In the genomic region with DNA sequence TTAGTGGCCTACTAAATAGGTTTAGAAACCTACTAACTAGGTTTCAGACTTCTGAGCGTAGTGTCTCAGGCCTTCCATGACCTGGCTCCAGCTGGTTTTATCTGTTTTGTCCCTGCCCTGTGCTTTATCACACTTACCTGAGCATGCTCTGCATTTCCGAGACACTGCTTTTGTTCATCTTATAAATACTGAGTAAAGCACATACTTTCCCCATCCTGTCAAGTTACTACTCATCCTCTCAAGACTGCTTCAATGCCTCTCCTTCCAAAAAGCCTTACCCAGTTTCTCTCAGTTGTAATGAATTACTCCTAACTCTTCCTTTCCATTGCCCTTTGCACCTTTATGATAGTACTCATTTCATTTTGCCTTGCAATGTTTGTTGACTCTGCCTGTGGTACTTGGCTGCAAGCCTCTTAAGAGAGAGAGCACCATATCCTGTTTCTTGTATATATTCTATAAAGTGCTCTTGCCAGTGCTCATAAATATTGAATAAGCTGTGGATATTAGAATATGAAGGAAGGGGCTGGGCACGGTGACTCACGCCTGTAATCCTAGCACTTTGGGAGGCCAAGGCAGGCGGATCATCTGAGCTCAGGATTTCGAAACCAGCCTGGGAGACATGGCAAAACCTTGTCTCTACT, we compare ENCODE assay signal across 8 cellular contexts. TPM values are rescaled to one million over a fixed set of nuclear protein-coding genes. Genes with fewer than 3 reads are reported as not detected.
A peak's percentile ranks its signal among the peaks of the same experiment; 100 is the strongest.
DNase-seq lines count a peak whose midpoint lies in the region; ATAC-seq and TF ChIP-seq lines count a peak whose summit lies in the region.

No MANE protein-coding gene starts in this region.

- no peaks in the 10 kb centered on the region for H3K9me2 ChIP-seq in GM23248 (ENCODE audit: insufficient read depth)

- intact Hi-C loops in ovary (cut with DNase I): no loop called here

- no peak for TF ChIP-seq EP300 in ovary (IDR thresholded peaks at IDR 0.05)

- no peak for ATAC-seq in HG03342 (IDR thresholded peaks at IDR 0.05; ENCODE audit: unreplicated experiment)

- no peak for TF ChIP-seq POLR2A in ovary (IDR thresholded peaks at IDR 0.05)

- no peak overlapping the region for H3K4me3 ChIP-seq in GM23248
- H3K4me3 ChIP-seq in epithelial cell of esophagus (ENCODE audit: low read length): no peak overlapping the region
- no peak overlapping the region for H3K4me3 ChIP-seq in ovary

- H3K79me2 ChIP-seq in GM23248 (ENCODE audit: insufficient read depth): peaks cover 86% of the 10 kb centered on the region

- 0 out of 2 replicates have a peak, but pooled peaks cover 5% of the 10 kb centered on the region for H3K36me3 ChIP-seq in GM23248 (ENCODE audit: low read depth)
- H3K36me3 ChIP-seq in ovary: no peaks in the 10 kb centered on the region

- H3K4me1 ChIP-seq in GM23248 (ENCODE audit: insufficient read depth): peaks cover 29% of the 10 kb centered on the region
- no peaks in the 10 kb centered on the region for H3K4me1 ChIP-seq in ovary (ENCODE audit: insufficient read depth)

- H3F3A ChIP-seq in GM23248 (ENCODE audit: insufficient read depth): peaks cover 28% of the 10 kb centered on the region

- H4K20me1 ChIP-seq in GM23248 (ENCODE audit: insufficient read depth): no peaks in the 10 kb centered on the region

- 50 to 58% methylated on average over 6 of the region's 6 CpGs for WGBS in GM23248 (ENCODE audit: low coverage in 1 of 2, low lambda C conversion rate in 2 of 2, missing lambda C conversion rate in 2 of 2), 2 experiments
- WGBS in ovary, 3 donors: 89 to 96% (median 96%) methylated on average over 6 of the region's 6 CpGs

- no peak overlapping the region for H3K9ac ChIP-seq in GM23248

- H3K27me3 ChIP-seq in GM23248 (replicated peaks; ENCODE audit: insufficient read depth) (no peaks in the 10 kb centered on the region), ovary (no peaks in the 10 kb centered on the region)

- H3K9me3 ChIP-seq in GM23248 (ENCODE audit: low read depth) (no peaks in the 10 kb centered on the region), ovary (no peaks in the 10 kb centered on the region)

- in situ Hi-C loops in GM23248 (cut with MboI): no loop called here

- DNase-seq in GM23248 (peak; percentile 80), NCI-H345 (lab: John Stamatoyannopoulos, UW) (peak; percentile 49), epithelial cell of esophagus (ENCODE audit: low read depth) (peak; percentile 93), pulmonary artery endothelial cell (ENCODE audit: low read depth, low spot score) (peak; percentile 35), ovary (no peak), NAMALWA (ENCODE audit: low spot score) (no peak), cerebellum (ENCODE audit: low spot score) (no peak)

- no peak overlapping the region for H2AFZ ChIP-seq in GM23248

- no peak for TF ChIP-seq CTCF in epithelial cell of esophagus (IDR thresholded peaks at IDR 0.05; ENCODE audit: insufficient read depth, low read depth, low read length, missing control alignments)
- no peak for TF ChIP-seq CTCF in ovary (IDR thresholded peaks at IDR 0.05)

- peak overlapping the region; percentile 76 for H3K27ac ChIP-seq in GM23248
- no peak overlapping the region for H3K27ac ChIP-seq in ovary

- H3K4me2 ChIP-seq in GM23248 (ENCODE audit: unreplicated experiment): peak overlapping the region; percentile 4

RNA-seq across cellular contexts. Expression of gene SLAIN2, which starts 34.4 kb away (rescaled TPM):
- total RNA-seq in GM23248 (2014; rRNA removed; shearing (Covaris generic)): 60.4 and 98.3 TPM in 2 replicates
- 41.9 and 46.2 TPM in 2 replicates for polyA plus RNA-seq in GM23248 (2016; fragmentation: Nextera tagmentation; extraction: Ambion mirVana)
- total RNA-seq in pulmonary artery endothelial cell: 26.5 and 30.1 TPM in 2 replicates
- total RNA-seq in ovary: 100 to 1,000 TPM in 1 of 7 donors, 10 to 100 TPM in 6; 38.4 to 127 (median 81.7) TPM
- 100 to 1,000 TPM in 1 of 2 donors, 10 to 100 TPM in 1; 38.2 to 133 TPM for polyA plus RNA-seq in ovary
- total RNA-seq in cerebellum: 85.7 TPM

Comparison
In these comparisons a context has a peak if more than half of its experiments do, and no peak if none do; other contexts are left out.
1. DNase-seq: peak in GM23248 (single experiment), NCI-H345 (single experiment), epithelial cell of esophagus (single experiment) and pulmonary artery endothelial cell (single experiment); none in ovary (0 of 5), NAMALWA (single experiment) and cerebellum (single experiment).